Comparison of ENCODE assay signal across 14 cellular contexts in genomic region chr3:42507751-42508335, GRCh38. TPM values are rescaled to one million over a fixed set of nuclear protein-coding genes. Genes with fewer than 3 reads are reported as not detected.
DNase-seq lines count a peak whose midpoint lies in the region; ATAC-seq, FAIRE-seq and TF ChIP-seq lines count a peak whose summit lies in the region.
"Had no signal": no experiment of that assay in that cellular context is flagged by ENCODE, and none has a peak within 500 bp of the region (broad histone marks: within the 10 kb centered on the region; RNA-seq: fewer than 3 reads in every experiment).

No MANE protein-coding gene starts in this region.

- H3K79me1 ChIP-seq in H1 (ENCODE audit: low read depth, low read length), result no peaks in the 10 kb centered on the region

- POLR2A ChIA-PET in H1 (lab: Charles Lee; ENCODE audit: partially characterized antibody), result interaction anchor here (0.9 kb wide), 1 partner anchor 28 kb away, joined by 3 read pairs; no protein-coding TSS in a partner anchor

- H4K8ac ChIP-seq in H1 (ENCODE audit: extremely low read depth, insufficient read depth, low read length), result no peak overlapping the region

- H2BK120ac ChIP-seq in H1 (replicated peaks; ENCODE audit: low read depth, low read length), result no peak overlapping the region

- no peak overlapping the region for H3K4me2 ChIP-seq in H1 (ENCODE audit: insufficient read depth in 1 of 2, low read depth in 2 of 2, low read length in 2 of 2)

- no peak overlapping the region for H3K14ac ChIP-seq in H1 (ENCODE audit: insufficient read length)

- H2BK15ac ChIP-seq in H1 (ENCODE audit: low read length), result peak overlapping the region; percentile 92; the same call in 1 of the 2 replicates

- no peak overlapping the region for H3K23ac ChIP-seq in H1 (ENCODE audit: insufficient read length)

- no peak overlapping the region for H3K56ac ChIP-seq in H1 (replicated peaks; ENCODE audit: insufficient read length, low read depth, low read length)

- H3K9me3 ChIP-seq in Peyer's patch, result no peaks in the 10 kb centered on the region
- H3K9me3 ChIP-seq in H1 (ENCODE audit: insufficient read depth in 2 of 2, low read depth in 1 of 2, low read length in 1 of 2), result no peaks in the 10 kb centered on the region
- no peaks in the 10 kb centered on the region for H3K9me3 ChIP-seq in suprapubic skin
- H3K9me3 ChIP-seq: BE2C, esophagus muscularis mucosa had no signal

- peaks cover 0 to 4% of the 10 kb centered on the region in 2 experiments for H4K20me1 ChIP-seq in H1 (replicated peaks in 1 of 2; ENCODE audit: control insufficient read depth in 1 of 2, insufficient read depth in 2 of 2, low read length in 2 of 2)

- peaks cover 13% of the 10 kb centered on the region for H3K36me3 Mint-ChIP-seq in activated naive CD4-positive, alpha-beta T cell treated with anti-CD3 and anti-CD28 coated beads, Interleukin-2, amount 10 ng/mL, durations not matched to agents 7 days and 5 days
- no peaks in the 10 kb centered on the region for H3K36me3 Mint-ChIP-seq in progenitor cell of endocrine pancreas (ENCODE audit: insufficient read depth)

- WGBS in H1 (ENCODE audit: extremely low coverage in 1 of 2, insufficient coverage in 1 of 2, insufficient read length in 1 of 2, insufficient replicate concordance in 2 of 2, low coverage in 1 of 2, low lambda C conversion rate in 2 of 2, missing lambda C conversion rate in 1 of 2), 2 experiments, result 84% methylated on average over 6 of the region's 6 CpGs; no CpG with 5 or more reads in 1 of the 2 experiments
- WGBS in suprapubic skin, result 56% methylated on average over 6 of the region's 6 CpGs

- TF ChIP-seq POLR2A in Peyer's patch (IDR thresholded peaks at IDR 0.05) (no peak), H1 (IDR thresholded peaks at IDR 0.05; ENCODE audit: control extremely low read depth in 1 of 2, low read depth in 2 of 2, low read length in 2 of 2) (no peak), suprapubic skin (IDR thresholded peaks at IDR 0.05) (no peak)

- H3K79me2 ChIP-seq in H1 (ENCODE audit: control insufficient read depth in 1 of 2, insufficient read depth in 2 of 2, low read length in 2 of 2), result no peaks in the 10 kb centered on the region

- H3K9ac ChIP-seq in H1 (replicated peaks in 1 of 4; ENCODE audit: extremely low read depth in 1 of 4, low read depth in 3 of 4, low read length in 3 of 4), result no peak overlapping the region

- H2BK12ac ChIP-seq in H1 (ENCODE audit: low read depth, low read length), result no peak overlapping the region; the same call in 1 of the 2 replicates

- peak; percentile 17 for DNase-seq in activated naive CD4-positive, alpha-beta T cell treated with anti-CD3 and anti-CD28 coated beads, Interleukin-2, amount 10 ng/mL, durations not matched to agents 7 days and 5 days
- DNase-seq in activated naive CD4-positive, alpha-beta T cell treated with Interleukin-2 at 50 U/mL for 16 hours, result no peak
- DNase-seq in Peyer's patch (peak in 2 of 3 donors; percentile 56 to 65), H1 (ENCODE audit: low read depth in 1 of 2, low spot score in 2 of 2) (no peak), suprapubic skin (ENCODE audit: low spot score in 2 of 2) (peak; percentile 41 to 77), DMS 273 (lab: John Stamatoyannopoulos, UW; ENCODE audit: unreplicated experiment) (no peak), progenitor cell of endocrine pancreas (ENCODE audit: low spot score, unreplicated experiment) (no peak)
- DNase-seq: BE2C, midbrain, NCI-H1436, NCI-H774 had no signal

- H2AFZ ChIP-seq in H1 (ENCODE audit: low read length), result no peak overlapping the region

- no peak for ATAC-seq in HG03175 (IDR thresholded peaks at IDR 0.05; ENCODE audit: unreplicated experiment)

- H4K5ac ChIP-seq in H1 (ENCODE audit: insufficient read length, low read depth, low read length), result no peak overlapping the region

- no peaks in the 10 kb centered on the region for H3K9me3 Mint-ChIP-seq in activated naive CD4-positive, alpha-beta T cell treated with anti-CD3 and anti-CD28 coated beads, Interleukin-2, amount 10 ng/mL, durations not matched to agents 7 days and 5 days
- H3K9me3 Mint-ChIP-seq in progenitor cell of endocrine pancreas (ENCODE audit: low read depth), result no peaks in the 10 kb centered on the region
- H3K9me3 Mint-ChIP-seq: T-helper 1 cell treated with Interleukin-12 subunit alpha and Interleukin-12 subunit beta and Interleukin-4 antibody, amounts not matched to agents 30 μg/mL and 1 μg/mL, for 36 hours had no signal

- H3K4me3 Mint-ChIP-seq in activated naive CD4-positive, alpha-beta T cell treated with anti-CD3 and anti-CD28 coated beads, Interleukin-2, amount 10 ng/mL, durations not matched to agents 7 days and 5 days, result peak overlapping the region; percentile 0
- H3K4me3 Mint-ChIP-seq in progenitor cell of endocrine pancreas (ENCODE audit: low read depth), result no peak overlapping the region
- H3K4me3 Mint-ChIP-seq: T-helper 1 cell treated with Interleukin-12 subunit alpha and Interleukin-12 subunit beta and Interleukin-4 antibody, amounts not matched to agents 30 μg/mL and 1 μg/mL, for 36 hours had no signal

- H2AK5ac ChIP-seq in H1 (ENCODE audit: low read depth, low read length), result 0 out of 2 replicates have a peak overlapping the region, but pooled peaks have one; percentile 80

- peaks cover 5% of the 10 kb centered on the region for H3K23me2 ChIP-seq in H1 (ENCODE audit: low read depth, low read length)

- TF ChIP-seq RAD21 in H1 (IDR thresholded peaks at IDR 0.05 in 1 of 2, conservative IDR thresholded peaks at IDR 0.05 in 1 of 2; ENCODE audit: low read depth in 2 of 2, low read length in 2 of 2), result no peak

- no peak for FAIRE-seq in H1 (lab: Jason Lieb, UNC)

- H2BK20ac ChIP-seq in H1 (ENCODE audit: low read length), result no peak overlapping the region

- H3K36me3 ChIP-seq in Peyer's patch (no peaks in the 10 kb centered on the region), H1 (ENCODE audit: control insufficient read depth in 2 of 4, insufficient read depth in 4 of 4, low read length in 3 of 4) (no peaks in the 10 kb centered on the region; a peak in 1 of 8 replicates), suprapubic skin (no peaks in the 10 kb centered on the region)
- H3K36me3 ChIP-seq: BE2C, esophagus muscularis mucosa had no signal

- H3K4me1 ChIP-seq in Peyer's patch (peaks cover 0 to 74% (median 17%) of the 10 kb centered on the region in 4 donors), H1 (replicated peaks in 1 of 4; ENCODE audit: control insufficient read depth in 3 of 4, insufficient read depth in 4 of 4, low read length in 3 of 4) (peaks cover 0 to 11% (median 2%) of the 10 kb centered on the region in 4 experiments; a peak in 3 of 7 replicates), suprapubic skin (peaks cover 46% of the 10 kb centered on the region)
- H3K4me1 ChIP-seq: BE2C had no signal

- no peak for TF ChIP-seq EP300 in H1 (IDR thresholded peaks at IDR 0.05; ENCODE audit: borderline replicate concordance in 1 of 2, low read depth in 2 of 2, low read length in 2 of 2)
- TF ChIP-seq EP300 in suprapubic skin (IDR thresholded peaks at IDR 0.05), result no peak

- H3K27ac ChIP-seq in Peyer's patch (peak overlapping the region in 3 of 4 donors; percentile 44 to 95 (median 89)), H1 (ENCODE audit: low read depth, low read length) (no peak overlapping the region), suprapubic skin (peak overlapping the region; percentile 50)
- H3K27ac ChIP-seq: esophagus muscularis mucosa had no signal

- no peak overlapping the region for H3K4ac ChIP-seq in H1 (replicated peaks; ENCODE audit: insufficient read length, low read depth, low read length)

- TF ChIP-seq CTCF in Peyer's patch (IDR thresholded peaks at IDR 0.05), result peak in 3 of 6 experiments; percentile 10 to 16 (median 14)
- no peak for TF ChIP-seq CTCF in H1 (IDR thresholded peaks at IDR 0.05; ENCODE audit: control extremely low read depth in 1 of 3, insufficient read depth in 1 of 3, low read depth in 1 of 3, low read length in 3 of 3)
- TF ChIP-seq CTCF in suprapubic skin (IDR thresholded peaks at IDR 0.05), result no peak
- no peak for TF ChIP-seq CTCF in progenitor cell of endocrine pancreas (IDR thresholded peaks at IDR 0.05; ENCODE audit: unreplicated experiment)

- no peak overlapping the region for H4K91ac ChIP-seq in H1 (replicated peaks; ENCODE audit: insufficient read length, low read length)

- H2BK5ac ChIP-seq in H1 (ENCODE audit: low read depth, low read length), result no peak overlapping the region

- peaks cover 72% of the 10 kb centered on the region for H3K4me1 Mint-ChIP-seq in activated naive CD4-positive, alpha-beta T cell treated with anti-CD3 and anti-CD28 coated beads, Interleukin-2, amount 10 ng/mL, durations not matched to agents 7 days and 5 days
- peaks cover 11% of the 10 kb centered on the region for H3K4me1 Mint-ChIP-seq in progenitor cell of endocrine pancreas (ENCODE audit: low read depth)

- H3K4me3 ChIP-seq in Peyer's patch (no peak overlapping the region), H1 (ENCODE audit: extremely low read depth in 1 of 4, insufficient read depth in 2 of 4, low read depth in 3 of 4, low read length in 4 of 4) (no peak overlapping the region), suprapubic skin (no peak overlapping the region)
- H3K4me3 ChIP-seq: esophagus muscularis mucosa had no signal

- H3K27ac Mint-ChIP-seq in activated naive CD4-positive, alpha-beta T cell treated with anti-CD3 and anti-CD28 coated beads, Interleukin-2, amount 10 ng/mL, durations not matched to agents 7 days and 5 days, result peak overlapping the region; percentile 81
- H3K27ac Mint-ChIP-seq in progenitor cell of endocrine pancreas, result no peak overlapping the region

- H3K27me3 Mint-ChIP-seq in activated naive CD4-positive, alpha-beta T cell treated with anti-CD3 and anti-CD28 coated beads, Interleukin-2, amount 10 ng/mL, durations not matched to agents 7 days and 5 days, result peaks cover 3% of the 10 kb centered on the region
- H3K27me3 Mint-ChIP-seq in progenitor cell of endocrine pancreas, result peaks cover 28% of the 10 kb centered on the region

- no peaks in the 10 kb centered on the region for H3K27me3 ChIP-seq in Peyer's patch
- peaks cover 0 to 9% (median 7%) of the 10 kb centered on the region in 4 experiments; a peak in 4 of 7 replicates for H3K27me3 ChIP-seq in H1 (replicated peaks in 1 of 4; ENCODE audit: control insufficient read depth in 3 of 4, extremely low read depth in 1 of 4, insufficient read depth in 3 of 4, low read length in 3 of 4)
- H3K27me3 ChIP-seq in suprapubic skin, result no peaks in the 10 kb centered on the region
- H3K27me3 ChIP-seq: BE2C had no signal

- H3K18ac ChIP-seq in H1 (ENCODE audit: extremely low read depth, low read length), result no peak overlapping the region

- CTCF ChIA-PET in activated naive CD4-positive, alpha-beta T cell treated with anti-CD3 and anti-CD28 coated beads, Interleukin-2, amount 10 ng/mL, durations not matched to agents 7 days and 5 days (lab: Charles Lee), result interaction anchor here (0.5 to 1.7 kb wide), 4 partner anchors 16 to 38 kb away, joined by 3 to 7 read pairs (median 4); no protein-coding TSS in a partner anchor
- CTCF ChIA-PET in H1 (lab: Charles Lee; ENCODE audit: partially characterized antibody), result interaction anchor here (0.8 to 23.3 kb wide), 8 partner anchors 9 to 332 kb away, joined by 3 to 458 read pairs (median 5); no protein-coding TSS in a partner anchor

RNA-seq across cellular contexts. Expression of gene VIPR1, which starts 5.4 kb away (rescaled TPM):
- total RNA-seq in Peyer's patch (100 to 1,000 TPM in 3 of 4 donors, 10 to 100 TPM in 1; 52.8 to 320 (median 270) TPM), suprapubic skin (100 to 1,000 TPM in 1 of 4 donors, 10 to 100 TPM in 3; 39.8 to 148 (median 74.3) TPM), progenitor cell of endocrine pancreas (5.8 and 6.8 TPM in 2 replicates)
- total RNA-seq in H1 (2021; fragmentation: NEBNext Ultra II Directional; extraction: Animal tissue kit (Norgen Biotek cat#: 25700)), result 10.1 and 11.3 TPM in 2 replicates
- 7.8 and 11.1 TPM in 2 replicates for polyA plus RNA-seq in H1 (2011; rRNA removed)
- polyA plus RNA-seq in H1 (2011; cell fraction: cytosol; rRNA removed), result 8.5 TPM
- polyA plus RNA-seq in H1 (2011; cell fraction: nucleus; rRNA removed), result 44.7 TPM
- polyA plus RNA-seq in H1 (2012, experiment 1 of 2), result 8.8 to 11.3 TPM (median 9.7 TPM) in 4 replicates
- 7.9 TPM for polyA plus RNA-seq in H1 (2012, experiment 2 of 2)
- 6.8 TPM for polyA plus RNA-seq in H1 (2013, experiment 1 of 2)
- 6.5 TPM for polyA plus RNA-seq in H1 (2013, experiment 2 of 2)
- 9.8 and 15.7 TPM in 2 replicates for polyA minus RNA-seq in H1 (2011; rRNA and poly(A)+ RNA removed)
- 21.9 TPM for polyA minus RNA-seq in H1 (2011; cell fraction: cytosol; rRNA and poly(A)+ RNA removed)
- polyA minus RNA-seq in H1 (2011; cell fraction: nucleus; rRNA and poly(A)+ RNA removed), result 21.9 TPM

Comparison
In these comparisons a context has a peak if more than half of its experiments do, and no peak if none do; other contexts are left out.
1. DNase-seq: peak in activated naive CD4-positive, alpha-beta T cell treated with anti-CD3 and anti-CD28 coated beads, Interleukin-2, amount 10 ng/mL, durations not matched to agents 7 days and 5 days (single experiment), Peyer's patch (2 of 3) and suprapubic skin (2 of 2); none in activated naive CD4-positive, alpha-beta T cell treated with Interleukin-2 at 50 U/mL for 16 hours (single experiment), H1 (0 of 2), DMS 273 (single experiment) and progenitor cell of endocrine pancreas (single experiment).